Comparison of ENCODE assay signal across 11 cellular contexts in the genomic region with DNA sequence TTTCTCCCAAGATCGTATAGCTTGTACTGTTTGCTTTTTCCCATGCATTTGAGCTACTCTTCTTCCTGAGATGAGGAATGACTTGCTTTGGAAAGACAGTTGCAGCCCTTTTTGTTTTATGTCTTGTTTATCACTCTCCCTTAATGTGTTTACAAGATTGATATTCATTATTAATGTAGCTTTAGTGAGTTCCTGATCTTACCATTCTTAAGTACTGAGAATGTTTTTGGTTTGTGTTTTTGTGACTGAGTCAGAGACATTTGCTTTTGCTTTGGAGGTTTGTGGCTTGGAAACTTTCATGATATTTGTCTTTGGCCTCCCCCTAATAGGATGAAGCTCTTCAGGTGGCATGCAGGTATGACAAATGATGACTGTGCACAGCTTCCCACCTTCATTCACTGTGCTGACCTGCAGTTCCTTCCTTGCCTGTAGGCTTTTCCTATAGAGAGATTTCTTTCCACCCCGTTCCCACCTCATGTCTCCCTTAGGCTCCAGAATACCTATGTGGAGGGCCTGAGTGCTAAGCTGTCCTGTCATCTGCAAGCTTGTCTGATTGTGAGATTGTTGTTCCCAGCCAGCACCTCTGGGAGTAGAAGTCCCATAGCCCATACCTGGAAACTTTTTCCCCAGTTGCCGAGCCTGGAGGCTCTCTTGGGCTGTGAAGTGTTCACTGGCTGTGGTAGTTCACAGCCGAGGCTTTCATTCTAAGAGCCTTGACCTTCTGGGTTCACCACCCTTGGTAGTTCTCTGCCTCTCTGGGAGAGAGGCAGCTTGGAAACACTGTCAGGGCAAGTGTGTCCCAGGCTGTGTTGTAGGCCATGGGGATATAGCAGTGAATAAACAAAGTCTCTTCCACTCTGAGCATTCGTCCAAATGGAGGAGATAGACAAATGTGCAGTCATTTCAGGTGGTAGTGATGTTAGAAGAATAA. TPM values are rescaled to one million over a fixed set of nuclear protein-coding genes. Genes with fewer than 3 reads are reported as not detected.
DNase-seq lines count a peak whose midpoint lies in the region; ATAC-seq and TF ChIP-seq lines count a peak whose summit lies in the region.
"Had no signal": no experiment of that assay in that cellular context is flagged by ENCODE, and none has a peak within 500 bp of the region (broad histone marks: within the 10 kb centered on the region; RNA-seq: fewer than 3 reads in every experiment).

No MANE protein-coding gene starts in this region.

- no peak overlapping the region for H3K4me3 Mint-ChIP-seq in glutamatergic neuron (ENCODE audit: unreplicated experiment)
- H3K4me3 Mint-ChIP-seq: brain had no signal

- peak overlapping the region; percentile 13 for H3K27ac ChIP-seq in right cardiac atrium (ENCODE audit: low read length)
- peak overlapping the region; percentile 16 to 46 for H3K27ac ChIP-seq in tibial artery
- H3K27ac ChIP-seq: C4-2B had no signal

- H3K4me3 ChIP-seq in right cardiac atrium (ENCODE audit: low read length) (no peak overlapping the region), tibial artery (no peak overlapping the region)
- H3K4me3 ChIP-seq: MG63 had no signal

- peak overlapping the region; percentile 18 for H3K27ac Mint-ChIP-seq in glutamatergic neuron (ENCODE audit: unreplicated experiment)

- H3K27me3 Mint-ChIP-seq in glutamatergic neuron (ENCODE audit: unreplicated experiment), result peaks cover 2% of the 10 kb centered on the region
- H3K27me3 Mint-ChIP-seq: brain had no signal

- H3K9me3 ChIP-seq in right cardiac atrium (ENCODE audit: control insufficient read depth, low read length), result no peaks in the 10 kb centered on the region
- H3K9me3 ChIP-seq in tibial artery, result no peaks in the 10 kb centered on the region
- H3K9me3 ChIP-seq: MG63 had no signal

- no peaks in the 10 kb centered on the region for H3K36me3 Mint-ChIP-seq in glutamatergic neuron (ENCODE audit: unreplicated experiment)

- H3K4me1 Mint-ChIP-seq in glutamatergic neuron (ENCODE audit: low read depth, unreplicated experiment), result peaks cover 48% of the 10 kb centered on the region

- H3K36me3 ChIP-seq in tibial artery, result peaks cover 0 to 5% (median 0%) of the 10 kb centered on the region in 3 donors
- H3K36me3 ChIP-seq: MG63 had no signal

- H3K4me1 ChIP-seq in right cardiac atrium (ENCODE audit: control insufficient read depth, insufficient read depth, low read length) (peaks cover 25% of the 10 kb centered on the region), tibial artery (peaks cover 0 to 94% (median 57%) of the 10 kb centered on the region in 4 donors)

- no peak for ATAC-seq in right cardiac atrium
- no peak for ATAC-seq in HG02970 (IDR thresholded peaks at IDR 0.05; ENCODE audit: low FRiP score, unreplicated experiment)

- H3K27me3 ChIP-seq in right cardiac atrium (ENCODE audit: control insufficient read depth, insufficient read depth), result no peaks in the 10 kb centered on the region
- no peaks in the 10 kb centered on the region for H3K27me3 ChIP-seq in tibial artery
- H3K27me3 ChIP-seq: MG63 had no signal

- no peaks in the 10 kb centered on the region for H3K9me3 Mint-ChIP-seq in glutamatergic neuron (ENCODE audit: unreplicated experiment)
- H3K9me3 Mint-ChIP-seq: brain had no signal

- 79% methylated on average over 5 of the region's 5 CpGs for WGBS in right cardiac atrium

- TF ChIP-seq CTCF in glutamatergic neuron (IDR thresholded peaks at IDR 0.05; ENCODE audit: partially characterized antibody, unreplicated experiment) (no peak), tibial artery (IDR thresholded peaks at IDR 0.05) (no peak)

- DNase-seq in right cardiac atrium, result no peak
- DNase-seq in cardiac septum (ENCODE audit: low spot score), result no peak
- peak; percentile 71 for DNase-seq in SW480 (ENCODE audit: low spot score)
- DNase-seq in glutamatergic neuron, result no peak
- DNase-seq in tibial artery, result no peak
- no peak for DNase-seq in retina
- no peak for DNase-seq in head of caudate nucleus
- DNase-seq: MG63 had no signal

- intact Hi-C loops in right cardiac atrium (cut with DNase I), result no loop called here
- intact Hi-C loops in cardiac septum (cut with DNase I), result no loop called here
- intact Hi-C loops in tibial artery (cut with DNase I; ENCODE audit: low total_unique reads), result no loop called here
- intact Hi-C loops in head of caudate nucleus (cut with DNase I), result no loop called here

RNA-seq across cellular contexts. Expression of gene CDS2, which starts 27.1 kb away (rescaled TPM):
- total RNA-seq in right cardiac atrium (10 to 100 TPM; 79.4 to 98.6 (median 88.2) TPM), cardiac septum (84.0 TPM), glutamatergic neuron (ENCODE audit: unreplicated experiment) (153 TPM)
- polyA plus RNA-seq in right cardiac atrium, result 29.1 TPM

RNA-seq across cellular contexts. Expression of gene PCNA, which starts 34.1 kb away (rescaled TPM):
- 10 to 100 TPM; 19.4 to 36.8 (median 25.7) TPM for total RNA-seq in right cardiac atrium
- 41.4 TPM for polyA plus RNA-seq in right cardiac atrium
- 16.7 TPM for total RNA-seq in cardiac septum
- 43.3 TPM for total RNA-seq in glutamatergic neuron (ENCODE audit: unreplicated experiment)

RNA-seq across cellular contexts. Expression of gene TMEM230, which starts 41.0 kb away (rescaled TPM):
- total RNA-seq in right cardiac atrium, result 100 to 1,000 TPM in 3 of 4 donors, 10 to 100 TPM in 1; 98.7 to 116 (median 110) TPM
- polyA plus RNA-seq in right cardiac atrium, result 178 TPM
- 74.9 TPM for total RNA-seq in cardiac septum
- total RNA-seq in glutamatergic neuron (ENCODE audit: unreplicated experiment), result 78.2 TPM
